9 cellular contexts compared by ENCODE assay signal in the genomic region with DNA sequence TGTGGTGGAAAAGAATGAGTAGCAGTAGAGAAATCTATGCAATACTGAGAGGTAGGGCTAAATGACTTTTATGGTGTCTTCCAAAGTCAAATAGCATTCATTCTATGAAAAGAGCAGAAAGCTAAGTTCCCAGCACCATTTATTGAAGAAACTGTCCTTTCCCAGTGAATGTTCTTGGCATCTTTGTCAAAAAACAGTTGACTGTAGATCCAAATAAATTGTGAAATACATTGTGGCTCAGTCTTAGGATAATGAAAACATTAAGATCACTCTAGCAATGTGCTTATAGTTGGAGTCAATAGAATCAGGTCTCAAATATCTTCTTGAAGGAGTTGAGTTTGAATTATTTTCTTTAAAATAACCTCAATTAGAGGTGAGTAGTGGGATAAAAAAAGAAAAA. TPM values are rescaled to one million over a fixed set of nuclear protein-coding genes. Genes with fewer than 3 reads are reported as not detected.
"Had no signal": no experiment of that assay in that cellular context is flagged by ENCODE, and none has a peak within 500 bp of the region (broad histone marks: within the 10 kb centered on the region; RNA-seq: fewer than 3 reads in every experiment).

No MANE protein-coding gene starts in this region.

- ATAC-seq: HCT116 had no signal

- H3K9ac ChIP-seq: GM23248 had no signal

- FAIRE-seq: HTR-8/SVneo had no signal

- H3K36me3 ChIP-seq: HAP-1 had no signal

- H3K27ac Mint-ChIP-seq: HFFc6 had no signal

- DNase-seq: GM23248, GOT3, H7, HFFc6, IMR-90, KBM-7 had no signal

- H3K9me3 ChIP-seq: HAP-1 had no signal

- H3K4me3 Mint-ChIP-seq: HFFc6 had no signal

- H3K4me1 ChIP-seq: HAP-1 had no signal

- H3K4me3 ChIP-seq: GM23248, HAP-1 had no signal

- H2AFZ ChIP-seq: GM23248 had no signal

- H3K27ac ChIP-seq: GM23248 had no signal

RNA-seq across cellular contexts. Expression of a gene that starts 19.4 kb away (rescaled TPM):
- total RNA-seq: H7 had no signal
